ENCODE assay signal across 22 cellular contexts in genomic region chr4:16727218-16727617, GRCh38.
"Had no signal": no experiment of that assay in that cellular context is flagged by ENCODE, and none has a peak within 500 bp of the region (broad histone marks: within the 10 kb centered on the region; RNA-seq: fewer than 3 reads in every experiment).

No MANE protein-coding gene starts in this region.

- H3K79me2 ChIP-seq: hepatocyte had no signal

- ATAC-seq: esophagus mucosa, gastrocnemius medialis, heart left ventricle, left cardiac atrium, left lung, left ventricle myocardium superior, lower lobe of right lung, mucosa of descending colon had no signal

- H3K4me2 ChIP-seq: hepatocyte had no signal

- H3K27ac Mint-ChIP-seq: dendritic cell treated with granulocyte-macrophage colony-stimulating factor and Interleukin-4, amounts not matched to agents 40 ng/mL and 50 ng/mL, for 4 days; mesothelial cell of epicardium had no signal

- H3K27me3 Mint-ChIP-seq: dendritic cell treated with granulocyte-macrophage colony-stimulating factor and Interleukin-4, amounts not matched to agents 40 ng/mL and 50 ng/mL, for 4 days had no signal

- H3K27me3 ChIP-seq: colonic mucosa, gastrocnemius medialis, heart left ventricle, hepatocyte, left lung had no signal

- H3K4me3 Mint-ChIP-seq: dendritic cell treated with granulocyte-macrophage colony-stimulating factor and Interleukin-4, amounts not matched to agents 40 ng/mL and 50 ng/mL, for 4 days; mesothelial cell of epicardium had no signal

- H3K4me1 ChIP-seq: colonic mucosa, gastrocnemius medialis, left lung, lower lobe of right lung had no signal

- H3K36me3 Mint-ChIP-seq: mesothelial cell of epicardium had no signal

- H3K4me3 ChIP-seq: colonic mucosa, esophagus squamous epithelium, gastrocnemius medialis, heart left ventricle, hepatocyte, left lung, lower lobe of right lung, mucosa of descending colon had no signal

- H3K36me3 ChIP-seq: colonic mucosa, esophagus squamous epithelium, gastrocnemius medialis, left lung had no signal

- H3K9me3 ChIP-seq: colonic mucosa, esophagus squamous epithelium, gastrocnemius medialis, mucosa of descending colon had no signal

- H2AFZ ChIP-seq: hepatocyte had no signal

- H3K27ac ChIP-seq: colonic mucosa, epithelial cell of prostate, esophagus squamous epithelium, gastrocnemius medialis, heart left ventricle, hepatocyte, left lung, lower lobe of right lung had no signal

- DNase-seq: colonic mucosa; cortex of kidney; effector CD8-positive, alpha-beta T cell; erythroblast; esophagus squamous epithelium; foreskin fibroblast; foreskin melanocyte; gastrocnemius medialis; glutamatergic neuron; heart left ventricle; hypothalamus; left cardiac atrium; left lung; left ventricle myocardium superior; lower lobe of right lung; mesenchymal stem cell; mucosa of descending colon had no signal
